In the genomic region with DNA sequence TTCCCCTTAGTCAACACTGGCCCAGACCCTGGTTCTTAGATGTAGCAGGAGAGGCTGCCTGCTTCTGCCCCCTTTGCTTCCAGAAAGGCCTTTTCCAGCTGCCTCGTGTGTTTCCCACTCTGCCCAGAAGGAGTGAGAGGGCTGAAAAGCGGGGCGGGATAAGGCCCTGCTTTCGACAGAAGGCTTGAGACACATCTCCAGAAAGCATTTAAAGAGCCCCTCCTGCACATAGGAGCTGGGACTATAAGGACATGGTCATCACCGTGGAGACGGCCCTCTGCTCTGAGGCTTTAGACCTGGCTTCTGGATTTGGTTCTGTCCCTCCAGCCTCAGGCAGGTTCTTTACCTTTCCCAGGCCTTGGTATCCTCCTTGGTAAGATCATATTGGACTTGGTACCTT, we compare ENCODE assay signal across 1 cellular context.
TF ChIP-seq lines count a peak whose summit lies in the region.

No MANE protein-coding gene starts in this region.

TF ChIP-seq in H1, 55 proteins besides CTCF, POLR2A, EP300 and RAD21:
- TF ChIP-seq KDM1A (IDR thresholded peaks at IDR 0.05; ENCODE audit: borderline replicate concordance, low read length) (no peak), RNF2 (IDR thresholded peaks at IDR 0.05; ENCODE audit: borderline replicate concordance, low read depth, low read length, missing control alignments, poor library complexity, severe bottlenecking) (no peak), SIRT6 (IDR thresholded peaks at IDR 0.05; ENCODE audit: low read length) (no peak), HDAC2 (IDR thresholded peaks at IDR 0.05; ENCODE audit: borderline replicate concordance in 1 of 2, low read depth in 2 of 2, low read length in 2 of 2) (no peak), JUND (IDR thresholded peaks at IDR 0.05; ENCODE audit: low read length) (no peak), GABPA (IDR thresholded peaks at IDR 0.05; ENCODE audit: borderline replicate concordance, insufficient read depth, low read length) (no peak), CEBPB (IDR thresholded peaks at IDR 0.05; ENCODE audit: low read depth, low read length) (no peak), EGR1 (IDR thresholded peaks at IDR 0.05; ENCODE audit: borderline replicate concordance, low read depth, low read length) (no peak), ASH2L (IDR thresholded peaks at IDR 0.05; ENCODE audit: low read length) (no peak)
